In genomic region chr17:72462396-72462795, GRCh38 we compare ENCODE assay signal across 14 cellular contexts.
"Had no signal": no experiment of that assay in that cellular context is flagged by ENCODE, and none has a peak within 500 bp of the region (broad histone marks: within the 10 kb centered on the region; RNA-seq: fewer than 3 reads in every experiment).

No MANE protein-coding gene starts in this region.

- H3K4me1 ChIP-seq: adrenal gland, esophagus muscularis mucosa, parathyroid adenoma, uterus had no signal

- H3K9ac ChIP-seq: neural progenitor cell, parathyroid adenoma had no signal

- H3K27ac ChIP-seq: adrenal gland, esophagus muscularis mucosa, heart left ventricle, neural progenitor cell, parathyroid adenoma, uterus had no signal

- H3K36me3 Mint-ChIP-seq: neural progenitor cell had no signal

- H3K4me2 ChIP-seq: neural progenitor cell had no signal

- H3K27me3 ChIP-seq: adrenal gland, neural progenitor cell, uterus had no signal

- H3K36me3 ChIP-seq: adrenal gland, esophagus muscularis mucosa, heart left ventricle, neural progenitor cell, uterus had no signal

- H3K79me2 ChIP-seq: parathyroid adenoma had no signal

- ATAC-seq: heart left ventricle, left ventricle myocardium superior had no signal

- H3K4me3 ChIP-seq: adrenal gland, esophagus muscularis mucosa, heart left ventricle, neural progenitor cell, uterus had no signal

- H3K27ac Mint-ChIP-seq: activated B cell treated with CpG ODN at 0.5 μM for 24 hours; activated CD4-positive, alpha-beta T cell treated with anti-CD3 and anti-CD28 coated beads, Interleukin-2, amount 10 ng/mL, durations not matched to agents 7 days and 5 days; activated T-helper 2 cell treated with anti-CD3 and anti-CD28 coated beads, Interferon-gamma antibody, Interleukin-2, Interleukin-4, amounts not matched to agents 10 μg/mL and 5 μg/mL and 100 μg/mL, durations not matched to agents 14 hours and 24 hours and 36 hours; neural progenitor cell; T-helper 1 cell treated with Interleukin-12 subunit alpha and Interleukin-12 subunit beta and Interleukin-4 antibody, amounts not matched to agents 30 μg/mL and 1 μg/mL, for 36 hours had no signal

- H3K9me3 ChIP-seq: adrenal gland, esophagus muscularis mucosa, heart left ventricle, uterus had no signal

- DNase-seq: activated B cell treated with CpG ODN at 0.5 μM for 24 hours; activated CD4-positive, alpha-beta T cell treated with anti-CD3 and anti-CD28 coated beads, Interleukin-2, amount 10 ng/mL, durations not matched to agents 7 days and 5 days; activated naive CD4-positive, alpha-beta T cell treated with anti-CD3 and anti-CD28 coated beads, Interleukin-2, amount 50 U/mL, for 16 hours; adrenal gland; cerebellar nuclear complex; heart left ventricle; left ventricle myocardium superior; stimulated activated CD4-positive, alpha-beta T cell treated with anti-CD3 and anti-CD28 coated beads, Interleukin-4, amount 100 ng/mL, for 1 hour; uterus had no signal

- H3K9me3 Mint-ChIP-seq: activated B cell treated with CpG ODN at 0.5 μM for 24 hours; activated CD4-positive, alpha-beta T cell treated with anti-CD3 and anti-CD28 coated beads, Interleukin-2, amount 10 ng/mL, durations not matched to agents 7 days and 5 days; activated T-helper 2 cell treated with anti-CD3 and anti-CD28 coated beads, Interferon-gamma antibody, Interleukin-2, Interleukin-4, amounts not matched to agents 10 μg/mL and 5 μg/mL and 100 μg/mL, durations not matched to agents 14 hours and 24 hours and 36 hours; T-helper 1 cell treated with Interleukin-12 subunit alpha and Interleukin-12 subunit beta and Interleukin-4 antibody, amounts not matched to agents 30 μg/mL and 1 μg/mL, for 36 hours had no signal

- H2AFZ ChIP-seq: neural progenitor cell, parathyroid adenoma had no signal

- H3K4me3 Mint-ChIP-seq: activated B cell treated with CpG ODN at 0.5 μM for 24 hours; activated CD4-positive, alpha-beta T cell treated with anti-CD3 and anti-CD28 coated beads, Interleukin-2, amount 10 ng/mL, durations not matched to agents 7 days and 5 days; neural progenitor cell; T-helper 1 cell treated with Interleukin-12 subunit alpha and Interleukin-12 subunit beta and Interleukin-4 antibody, amounts not matched to agents 30 μg/mL and 1 μg/mL, for 36 hours had no signal

- H3K4me1 Mint-ChIP-seq: activated B cell treated with CpG ODN at 0.5 μM for 24 hours; activated CD4-positive, alpha-beta T cell treated with anti-CD3 and anti-CD28 coated beads, Interleukin-2, amount 10 ng/mL, durations not matched to agents 7 days and 5 days had no signal

- H3K27me3 Mint-ChIP-seq: activated B cell treated with CpG ODN at 0.5 μM for 24 hours; activated CD4-positive, alpha-beta T cell treated with anti-CD3 and anti-CD28 coated beads, Interleukin-2, amount 10 ng/mL, durations not matched to agents 7 days and 5 days had no signal
